ENCODE assay signal across 13 cellular contexts in genomic region chr14:68927956-68928675, GRCh38. TPM values are rescaled to one million over a fixed set of nuclear protein-coding genes. Genes with fewer than 3 reads are reported as not detected.
A peak's percentile ranks its signal among the peaks of the same experiment; 100 is the strongest.
DNase-seq lines count a peak whose midpoint lies in the region; ATAC-seq and TF ChIP-seq lines count a peak whose summit lies in the region.
"Had no signal": no experiment of that assay in that cellular context is flagged by ENCODE, and none has a peak within 500 bp of the region (broad histone marks: within the 10 kb centered on the region; RNA-seq: fewer than 3 reads in every experiment).

No MANE protein-coding gene starts in this region.

- H3K4me2 ChIP-seq in H9 (ENCODE audit: insufficient read depth, insufficient read length, low read length) (no peak overlapping the region), neural progenitor cell (no peak overlapping the region)
- H3K4me2 ChIP-seq: SK-N-SH had no signal

- H3K14ac ChIP-seq in H9 (ENCODE audit: insufficient read depth, low read length): no peak overlapping the region

- peaks cover 5% of the 10 kb centered on the region for H3K9me3 ChIP-seq in AG04450 (ENCODE audit: control insufficient read depth, insufficient read depth, low read length)
- H3K9me3 ChIP-seq in H9 (ENCODE audit: control insufficient read depth, low read depth, low read length): no peaks in the 10 kb centered on the region
- no peaks in the 10 kb centered on the region for H3K9me3 ChIP-seq in neural progenitor cell (ENCODE audit: low read depth)
- H3K9me3 ChIP-seq: SK-N-SH had no signal

- H3K4me3 ChIP-seq in AG04450 (ENCODE audit: low read depth, low read length) (no peak overlapping the region), neural progenitor cell (no peak overlapping the region)

- ATAC-seq in GM18517 (IDR thresholded peaks at IDR 0.05; ENCODE audit: unreplicated experiment) (no peak), HG03139 (IDR thresholded peaks at IDR 0.05; ENCODE audit: unreplicated experiment) (no peak), HG03135 (IDR thresholded peaks at IDR 0.05; ENCODE audit: unreplicated experiment) (no peak)

- no peak overlapping the region for H4K91ac ChIP-seq in H9 (ENCODE audit: insufficient read length, low read depth, low read length)

- H3K23ac ChIP-seq in H9 (ENCODE audit: insufficient read length, low read depth, low read length): no peak overlapping the region

- H2BK12ac ChIP-seq in H9 (ENCODE audit: insufficient read length, low read depth, low read length): no peak overlapping the region

- no peak overlapping the region for H3K56ac ChIP-seq in H9 (ENCODE audit: insufficient read length, low read depth, low read length)

- H3K36me3 Mint-ChIP-seq in H9 (ENCODE audit: insufficient read depth in 1 of 3, low read depth in 3 of 3): peaks cover 29 to 45% (median 31%) of the 10 kb centered on the region in 3 experiments
- peaks cover 57% of the 10 kb centered on the region for H3K36me3 Mint-ChIP-seq in dendritic cell treated with granulocyte-macrophage colony-stimulating factor and Interleukin-4, amounts not matched to agents 40 ng/mL and 50 ng/mL, for 4 days (ENCODE audit: low read depth)
- peaks cover 24% of the 10 kb centered on the region for H3K36me3 Mint-ChIP-seq in neural progenitor cell

- peak overlapping the region in 2 of 3 experiments; percentile 71 to 91; a peak in 4 of 7 replicates for H3K27ac Mint-ChIP-seq in H9
- H3K27ac Mint-ChIP-seq in dendritic cell treated with granulocyte-macrophage colony-stimulating factor and Interleukin-4, amounts not matched to agents 40 ng/mL and 50 ng/mL, for 4 days: peak overlapping the region; percentile 94
- H3K27ac Mint-ChIP-seq in neural progenitor cell: peak overlapping the region; percentile 69

- H3T11ph ChIP-seq in H9 (ENCODE audit: low read length): no peak overlapping the region

- H3K36me3 ChIP-seq in neural progenitor cell: no peaks in the 10 kb centered on the region

- no peak overlapping the region for H2BK20ac ChIP-seq in H9 (ENCODE audit: low read depth, low read length, poor library complexity, severe bottlenecking)

- CTCF ChIA-PET in AG04450 (lab: Charles Lee): interaction anchor here (1.2 kb wide), 1 partner anchor 17 kb away, joined by 7 read pairs; no protein-coding TSS in a partner anchor

- H3K4ac ChIP-seq in H9 (ENCODE audit: low read depth, low read length): no peak overlapping the region

- H3K4me1 ChIP-seq in H9 (ENCODE audit: insufficient read depth, low read length) (no peaks in the 10 kb centered on the region), neural progenitor cell (peaks cover 14% of the 10 kb centered on the region)

- H4K20me1 ChIP-seq in H9 (ENCODE audit: control insufficient read depth, insufficient read depth, insufficient read length) (no peaks in the 10 kb centered on the region), neural progenitor cell (ENCODE audit: low read depth) (peaks cover 51% of the 10 kb centered on the region)

- H3K4me3 Mint-ChIP-seq in H9: no peak overlapping the region
- peak overlapping the region; percentile 54 for H3K4me3 Mint-ChIP-seq in dendritic cell treated with granulocyte-macrophage colony-stimulating factor and Interleukin-4, amounts not matched to agents 40 ng/mL and 50 ng/mL, for 4 days
- no peak overlapping the region for H3K4me3 Mint-ChIP-seq in neural progenitor cell

- peaks cover 19% of the 10 kb centered on the region; the same call in 1 of the 2 replicates for H3K79me2 ChIP-seq in H9 (ENCODE audit: insufficient read depth, low read length)
- H3K79me2 ChIP-seq in neural progenitor cell (ENCODE audit: low read depth): peaks cover 70% of the 10 kb centered on the region

- no peak for TF ChIP-seq CTCF in AG04450 (IDR thresholded peaks at IDR 0.05; ENCODE audit: low read depth, low read length)
- no peak for TF ChIP-seq CTCF in H9 (conservative IDR thresholded peaks at IDR 0.05)
- no peak for TF ChIP-seq CTCF in neural progenitor cell (IDR thresholded peaks at IDR 0.05)

- WGBS in H9 (ENCODE audit: extremely low coverage, insufficient read length, low lambda C conversion rate): no CpG with 5 or more reads among the region's 9 CpGs

- H3K23me2 ChIP-seq in H9 (ENCODE audit: insufficient read length, low read depth, low read length, poor library complexity, severe bottlenecking): no peaks in the 10 kb centered on the region

- no peak overlapping the region for H4K5ac ChIP-seq in H9 (ENCODE audit: insufficient read length, low read depth, low read length)

- no peak overlapping the region for H2AK5ac ChIP-seq in H9 (ENCODE audit: insufficient read length, low read length)

- POLR2A ChIA-PET in AG04450 (lab: Yijun Ruan, JAX): interaction anchor here (0.7 to 1.1 kb wide), 2 partner anchors 12 to 49 kb away, joined by 3 read pairs; no protein-coding TSS in a partner anchor

- H2BK15ac ChIP-seq in H9 (ENCODE audit: low read depth, low read length): no peak overlapping the region

- H2BK120ac ChIP-seq in H9 (ENCODE audit: low read depth, low read length, poor library complexity, severe bottlenecking): no peak overlapping the region

- DNase-seq in AG04450 (ENCODE audit: low read depth, low spot score) (no peak), H9 (no peak), neural progenitor cell (ENCODE audit: low spot score) (no peak), NCI-H1417 (lab: John Stamatoyannopoulos, UW) (no peak)
- DNase-seq: COR-L47, foreskin fibroblast, NCI-H1436 treated with DMSO at 0.1 percent for 48 hours, NCI-H774, SK-N-SH had no signal

- no peak overlapping the region for H4K8ac ChIP-seq in H9 (replicated peaks; ENCODE audit: insufficient read length, low read depth, low read length)

- H3K27me3 Mint-ChIP-seq in H9 (ENCODE audit: low read depth) (no peaks in the 10 kb centered on the region), neural progenitor cell (ENCODE audit: insufficient read depth, low read depth) (no peaks in the 10 kb centered on the region)
- no peaks in the 10 kb centered on the region for H3K27me3 Mint-ChIP-seq in dendritic cell treated with granulocyte-macrophage colony-stimulating factor and Interleukin-4, amounts not matched to agents 40 ng/mL and 50 ng/mL, for 4 days

- H3K79me1 ChIP-seq in H9 (ENCODE audit: insufficient read depth, low read depth, low read length, poor library complexity, severe bottlenecking): peaks cover 8% of the 10 kb centered on the region

- no peak overlapping the region for H2BK5ac ChIP-seq in H9 (ENCODE audit: insufficient read length, low read length)

- intact Hi-C loops in dendritic cell treated with granulocyte-macrophage colony-stimulating factor and Interleukin-4, amounts not matched to agents 40 ng/mL and 50 ng/mL, for 4 days (cut with micrococcal nuclease): loop anchor here (5.0 kb wide), 1 partner anchor 49 kb away; the partner anchor contains the start of gene ACTN1

- H3K9ac ChIP-seq in H9 (ENCODE audit: extremely low read depth, insufficient read length, low read length) (no peak overlapping the region), neural progenitor cell (peak overlapping the region; percentile 35)
- H3K9ac ChIP-seq: SK-N-SH had no signal

- H3K27me3 ChIP-seq in AG04450 (ENCODE audit: control insufficient read depth, insufficient read depth, low read length): no peaks in the 10 kb centered on the region
- H3K27me3 ChIP-seq in H9 (ENCODE audit: insufficient read depth, low read length): no peaks in the 10 kb centered on the region
- no peaks in the 10 kb centered on the region for H3K27me3 ChIP-seq in neural progenitor cell

- 0 out of 5 replicates have a peak, but pooled peaks cover 0 to 3% of the 10 kb centered on the region in 2 experiments for H3K9me3 Mint-ChIP-seq in H9
- peaks cover 14% of the 10 kb centered on the region for H3K9me3 Mint-ChIP-seq in dendritic cell treated with granulocyte-macrophage colony-stimulating factor and Interleukin-4, amounts not matched to agents 40 ng/mL and 50 ng/mL, for 4 days
- H3K9me3 Mint-ChIP-seq in neural progenitor cell: peaks cover 9% of the 10 kb centered on the region

- H3F3A ChIP-seq in neural progenitor cell (ENCODE audit: low read depth): no peaks in the 10 kb centered on the region

- H2AFZ ChIP-seq in H9 (ENCODE audit: low read length) (no peak overlapping the region), neural progenitor cell (replicated peaks) (no peak overlapping the region)

- H3K4me1 Mint-ChIP-seq in H9 (peaks cover 38 to 44% of the 10 kb centered on the region in 2 experiments), neural progenitor cell (peaks cover 38% of the 10 kb centered on the region)
- peaks cover 94% of the 10 kb centered on the region for H3K4me1 Mint-ChIP-seq in dendritic cell treated with granulocyte-macrophage colony-stimulating factor and Interleukin-4, amounts not matched to agents 40 ng/mL and 50 ng/mL, for 4 days (ENCODE audit: low read depth)

- no peak overlapping the region for H3K18ac ChIP-seq in H9 (ENCODE audit: insufficient read length, low read depth, low read length)

- H3K27ac ChIP-seq in AG04450 (ENCODE audit: low read depth, low read length) (peak overlapping the region; percentile 47), H9 (ENCODE audit: insufficient read length, low read depth, low read length) (no peak overlapping the region), neural progenitor cell (no peak overlapping the region)

RNA-seq across cellular contexts. Expression of gene ACTN1, which starts 51.0 kb away (rescaled TPM):
- 641 and 751 TPM in 2 replicates for polyA plus RNA-seq in AG04450 (2011; rRNA removed)
- 1,243 and 1,580 TPM in 2 replicates for polyA minus RNA-seq in AG04450 (2011; rRNA and poly(A)+ RNA removed)
- total RNA-seq in H9 (2021) (218 and 219 TPM in 2 replicates), neural progenitor cell (ENCODE audit: low replicate concordance) (70.7 and 97.7 TPM in 2 replicates)
